In genomic region chr12:1939745-1940607, GRCh38 we compare ENCODE assay signal across 8 cellular contexts. TPM values are rescaled to one million over a fixed set of nuclear protein-coding genes. Genes with fewer than 3 reads are reported as not detected.
DNase-seq lines count a peak whose midpoint lies in the region; ATAC-seq and TF ChIP-seq lines count a peak whose summit lies in the region.

No MANE protein-coding gene starts in this region.

- no peak for DNase-seq in GM12864 (ENCODE audit: low read depth)
- peak; percentile 93 for DNase-seq in Karpas-422
- DNase-seq in SJSA1 (ENCODE audit: low read depth in 1 of 2, low spot score in 2 of 2), result peak; percentile 57 to 81
- peak; percentile 63 for DNase-seq in activated gamma-delta T cell (lab: John Stamatoyannopoulos, UW)
- peak in 1 of 2 donors; percentile 50 for DNase-seq in foreskin keratinocyte

- H3K27me3 ChIP-seq in Karpas-422 (ENCODE audit: low read length) (no peaks in the 10 kb centered on the region), SJSA1 (replicated peaks) (no peaks in the 10 kb centered on the region), foreskin keratinocyte (no peaks in the 10 kb centered on the region), neutrophil (no peaks in the 10 kb centered on the region), stomach smooth muscle (ENCODE audit: control insufficient read depth in 1 of 2, insufficient read depth in 2 of 2, low read length in 2 of 2) (no peaks in the 10 kb centered on the region)

- no peak overlapping the region for H3K27ac ChIP-seq in Karpas-422 (ENCODE audit: low read length)
- no peak overlapping the region for H3K27ac ChIP-seq in SJSA1
- H3K27ac ChIP-seq in foreskin keratinocyte, result no peak overlapping the region
- H3K27ac ChIP-seq in neutrophil, result no peak overlapping the region
- H3K27ac ChIP-seq in stomach smooth muscle (ENCODE audit: low read length), result peak overlapping the region; percentile 53

- no peaks in the 10 kb centered on the region for H3K9me3 ChIP-seq in Karpas-422 (ENCODE audit: low read length)
- no peaks in the 10 kb centered on the region for H3K9me3 ChIP-seq in SJSA1 (replicated peaks)
- H3K9me3 ChIP-seq in neutrophil, result no peaks in the 10 kb centered on the region
- no peaks in the 10 kb centered on the region for H3K9me3 ChIP-seq in stomach smooth muscle (ENCODE audit: control insufficient read depth in 2 of 2, low read length in 2 of 2)

- H3K4me1 ChIP-seq in Karpas-422 (ENCODE audit: low read length) (peaks cover 4% of the 10 kb centered on the region; the same call in 1 of the 2 replicates), SJSA1 (replicated peaks) (peaks cover 11% of the 10 kb centered on the region), foreskin keratinocyte (no peaks in the 10 kb centered on the region), neutrophil (ENCODE audit: control insufficient read depth in 1 of 2, insufficient read depth in 1 of 2, low read depth in 1 of 2, low read length in 1 of 2) (peaks cover 0 to 6% of the 10 kb centered on the region in 2 experiments), stomach smooth muscle (ENCODE audit: control insufficient read depth, insufficient read depth, low read length) (peaks cover 44% of the 10 kb centered on the region)

- peak; percentile 88 for ATAC-seq in foreskin keratinocyte
- ATAC-seq in GM18870 (IDR thresholded peaks at IDR 0.05; ENCODE audit: unreplicated experiment), result no peak

- H3K4me3 ChIP-seq in GM12864 (ENCODE audit: low read depth, low read length) (no peak overlapping the region), Karpas-422 (ENCODE audit: low read length) (no peak overlapping the region), SJSA1 (no peak overlapping the region), neutrophil (ENCODE audit: low read depth in 1 of 2, low read length in 1 of 2) (peak overlapping the region in 1 of 2 experiments; percentile 7), stomach smooth muscle (ENCODE audit: low read length in 2 of 2) (peak overlapping the region in 1 of 2 donors; percentile 61)

- H4K20me1 ChIP-seq in Karpas-422 (ENCODE audit: insufficient read depth, low read depth, low read length), result no peaks in the 10 kb centered on the region

- no peaks in the 10 kb centered on the region for H3K79me2 ChIP-seq in Karpas-422 (ENCODE audit: low read length)

- no peak overlapping the region for H2AFZ ChIP-seq in Karpas-422 (ENCODE audit: low read length)

- H3K9ac ChIP-seq in Karpas-422 (ENCODE audit: low read length), result peak overlapping the region; percentile 1; the same call in 1 of the 2 replicates
- H3K9ac ChIP-seq in stomach smooth muscle (ENCODE audit: low read length in 2 of 2), result peak overlapping the region; percentile 40 to 51

- TF ChIP-seq CTCF in GM12864 (IDR thresholded peaks at IDR 0.05; ENCODE audit: low read depth, low read length, missing control alignments), result peak; percentile 84
- TF ChIP-seq CTCF in foreskin keratinocyte (conservative IDR thresholded peaks at IDR 0.05), result peak; percentile 95
- TF ChIP-seq CTCF in neutrophil (IDR thresholded peaks at IDR 0.05), result peak; percentile 93

- no peaks in the 10 kb centered on the region for H3K9me2 ChIP-seq in Karpas-422 (replicated peaks; ENCODE audit: insufficient read depth, low read length)

- H3K4me2 ChIP-seq in Karpas-422 (ENCODE audit: low read depth, low read length, poor library complexity, severe bottlenecking), result no peak overlapping the region

- no peaks in the 10 kb centered on the region for H3K36me3 ChIP-seq in Karpas-422 (ENCODE audit: insufficient read depth, low read length)
- H3K36me3 ChIP-seq in SJSA1, result peaks cover 27% of the 10 kb centered on the region
- H3K36me3 ChIP-seq in neutrophil, result no peaks in the 10 kb centered on the region
- peaks cover 0 to 9% of the 10 kb centered on the region in 2 donors for H3K36me3 ChIP-seq in stomach smooth muscle (ENCODE audit: control insufficient read depth in 2 of 2, insufficient read depth in 2 of 2, low read length in 2 of 2)

RNA-seq across cellular contexts. Expression of gene CACNA2D4, which starts 21.5 kb away (rescaled TPM):
- total RNA-seq in Karpas-422 (2014; rRNA removed; shearing (Covaris generic); ENCODE audit: low replicate concordance), result 0.22 and 0.37 TPM in 2 replicates
- total RNA-seq in SJSA1 (2014; rRNA removed; shearing (Covaris generic)), result not detected in 2 replicates
- 0.10 and 0.11 TPM in 2 replicates for total RNA-seq in foreskin keratinocyte
- polyA plus RNA-seq in foreskin keratinocyte, result 0.11 and 0.14 TPM in 2 replicates
